ENCODE assay signal across 1 cellular context in the genomic region with DNA sequence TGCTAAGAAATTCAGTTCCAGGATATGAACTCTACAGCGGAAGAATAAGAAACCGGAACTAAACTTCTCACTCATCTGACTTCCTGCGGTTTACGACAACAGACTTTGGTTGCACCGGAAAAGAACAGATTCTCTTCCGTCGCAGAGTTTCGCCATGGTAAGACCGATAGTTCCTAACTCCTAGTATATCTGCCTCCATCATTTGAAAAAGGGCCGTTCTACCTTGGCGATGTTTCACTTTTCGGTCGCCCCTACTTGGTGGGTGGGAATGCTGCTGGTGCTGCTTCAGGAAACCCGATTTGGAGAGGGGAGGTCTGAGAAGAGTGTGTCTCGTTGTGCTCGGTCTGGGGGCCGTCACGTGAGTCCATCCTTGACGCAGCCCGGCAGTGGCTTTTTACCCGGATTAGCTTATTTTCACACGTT.
TF ChIP-seq lines count a peak whose summit lies in the region.

A gene (plus strand): TSS at position 132 of the 423 bp plus-strand sequence. CDS start 23 bp downstream, at position 155.

TF ChIP-seq in GM23338, 12 proteins besides CTCF, POLR2A, EP300 and RAD21 (continued from another document):
- TF ChIP-seq, protein P1, sequence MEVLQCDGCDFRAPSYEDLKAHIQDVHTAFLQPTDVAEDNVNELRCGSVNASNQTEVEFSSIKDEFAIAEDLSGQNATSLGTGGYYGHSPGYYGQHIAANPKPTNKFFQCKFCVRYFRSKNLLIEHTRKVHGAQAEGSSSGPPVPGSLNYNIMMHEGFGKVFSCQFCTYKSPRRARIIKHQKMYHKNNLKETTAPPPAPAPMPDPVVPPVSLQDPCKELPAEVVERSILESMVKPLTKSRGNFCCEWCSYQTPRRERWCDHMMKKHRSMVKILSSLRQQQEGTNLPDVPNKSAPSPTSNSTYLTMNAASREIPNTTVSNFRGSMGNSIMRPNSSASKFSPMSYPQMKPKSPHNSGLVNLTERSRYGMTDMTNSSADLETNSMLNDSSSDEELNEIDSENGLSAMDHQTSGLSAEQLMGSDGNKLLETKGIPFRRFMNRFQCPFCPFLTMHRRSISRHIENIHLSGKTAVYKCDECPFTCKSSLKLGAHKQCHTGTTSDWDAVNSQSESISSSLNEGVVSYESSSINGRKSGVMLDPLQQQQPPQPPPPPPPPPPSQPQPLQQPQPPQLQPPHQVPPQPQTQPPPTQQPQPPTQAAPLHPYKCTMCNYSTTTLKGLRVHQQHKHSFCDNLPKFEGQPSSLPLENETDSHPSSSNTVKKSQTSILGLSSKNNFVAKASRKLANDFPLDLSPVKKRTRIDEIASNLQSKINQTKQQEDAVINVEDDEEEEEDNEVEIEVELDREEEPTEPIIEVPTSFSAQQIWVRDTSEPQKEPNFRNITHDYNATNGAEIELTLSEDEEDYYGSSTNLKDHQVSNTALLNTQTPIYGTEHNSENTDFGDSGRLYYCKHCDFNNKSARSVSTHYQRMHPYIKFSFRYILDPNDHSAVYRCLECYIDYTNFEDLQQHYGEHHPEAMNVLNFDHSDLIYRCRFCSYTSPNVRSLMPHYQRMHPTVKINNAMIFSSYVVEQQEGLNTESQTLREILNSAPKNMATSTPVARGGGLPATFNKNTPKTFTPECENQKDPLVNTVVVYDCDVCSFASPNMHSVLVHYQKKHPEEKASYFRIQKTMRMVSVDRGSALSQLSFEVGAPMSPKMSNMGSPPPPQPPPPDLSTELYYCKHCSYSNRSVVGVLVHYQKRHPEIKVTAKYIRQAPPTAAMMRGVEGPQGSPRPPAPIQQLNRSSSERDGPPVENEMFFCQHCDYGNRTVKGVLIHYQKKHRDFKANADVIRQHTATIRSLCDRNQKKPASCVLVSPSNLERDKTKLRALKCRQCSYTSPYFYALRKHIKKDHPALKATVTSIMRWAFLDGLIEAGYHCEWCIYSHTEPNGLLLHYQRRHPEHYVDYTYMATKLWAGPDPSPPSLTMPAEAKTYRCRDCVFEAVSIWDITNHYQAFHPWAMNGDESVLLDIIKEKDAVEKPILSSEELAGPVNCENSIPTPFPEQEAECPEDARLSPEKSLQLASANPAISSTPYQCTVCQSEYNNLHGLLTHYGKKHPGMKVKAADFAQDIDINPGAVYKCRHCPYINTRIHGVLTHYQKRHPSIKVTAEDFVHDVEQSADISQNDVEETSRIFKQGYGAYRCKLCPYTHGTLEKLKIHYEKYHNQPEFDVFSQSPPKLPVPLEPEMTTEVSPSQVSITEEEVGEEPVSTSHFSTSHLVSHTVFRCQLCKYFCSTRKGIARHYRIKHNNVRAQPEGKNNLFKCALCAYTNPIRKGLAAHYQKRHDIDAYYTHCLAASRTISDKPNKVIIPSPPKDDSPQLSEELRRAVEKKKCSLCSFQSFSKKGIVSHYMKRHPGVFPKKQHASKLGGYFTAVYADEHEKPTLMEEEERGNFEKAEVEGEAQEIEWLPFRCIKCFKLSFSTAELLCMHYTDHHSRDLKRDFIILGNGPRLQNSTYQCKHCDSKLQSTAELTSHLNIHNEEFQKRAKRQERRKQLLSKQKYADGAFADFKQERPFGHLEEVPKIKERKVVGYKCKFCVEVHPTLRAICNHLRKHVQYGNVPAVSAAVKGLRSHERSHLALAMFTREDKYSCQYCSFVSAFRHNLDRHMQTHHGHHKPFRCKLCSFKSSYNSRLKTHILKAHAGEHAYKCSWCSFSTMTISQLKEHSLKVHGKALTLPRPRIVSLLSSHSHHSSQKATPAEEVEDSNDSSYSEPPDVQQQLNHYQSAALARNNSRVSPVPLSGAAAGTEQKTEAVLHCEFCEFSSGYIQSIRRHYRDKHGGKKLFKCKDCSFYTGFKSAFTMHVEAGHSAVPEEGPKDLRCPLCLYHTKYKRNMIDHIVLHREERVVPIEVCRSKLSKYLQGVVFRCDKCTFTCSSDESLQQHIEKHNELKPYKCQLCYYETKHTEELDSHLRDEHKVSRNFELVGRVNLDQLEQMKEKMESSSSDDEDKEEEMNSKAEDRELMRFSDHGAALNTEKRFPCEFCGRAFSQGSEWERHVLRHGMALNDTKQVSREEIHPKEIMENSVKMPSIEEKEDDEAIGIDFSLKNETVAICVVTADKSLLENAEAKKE (CRISPR knock-in tag; IDR thresholded peaks at IDR 0.05), result no peak
- TF ChIP-seq POLR2AphosphoS5 (IDR thresholded peaks at IDR 0.05; ENCODE audit: low read depth) (no peak), NANOG (IDR thresholded peaks at IDR 0.05; ENCODE audit: borderline replicate concordance) (no peak), STAT1 (IDR thresholded peaks at IDR 0.05; ENCODE audit: unreplicated experiment) (no peak), JUNB (IDR thresholded peaks at IDR 0.05; ENCODE audit: unreplicated experiment) (no peak)
- TF ChIP-seq, protein P2, sequence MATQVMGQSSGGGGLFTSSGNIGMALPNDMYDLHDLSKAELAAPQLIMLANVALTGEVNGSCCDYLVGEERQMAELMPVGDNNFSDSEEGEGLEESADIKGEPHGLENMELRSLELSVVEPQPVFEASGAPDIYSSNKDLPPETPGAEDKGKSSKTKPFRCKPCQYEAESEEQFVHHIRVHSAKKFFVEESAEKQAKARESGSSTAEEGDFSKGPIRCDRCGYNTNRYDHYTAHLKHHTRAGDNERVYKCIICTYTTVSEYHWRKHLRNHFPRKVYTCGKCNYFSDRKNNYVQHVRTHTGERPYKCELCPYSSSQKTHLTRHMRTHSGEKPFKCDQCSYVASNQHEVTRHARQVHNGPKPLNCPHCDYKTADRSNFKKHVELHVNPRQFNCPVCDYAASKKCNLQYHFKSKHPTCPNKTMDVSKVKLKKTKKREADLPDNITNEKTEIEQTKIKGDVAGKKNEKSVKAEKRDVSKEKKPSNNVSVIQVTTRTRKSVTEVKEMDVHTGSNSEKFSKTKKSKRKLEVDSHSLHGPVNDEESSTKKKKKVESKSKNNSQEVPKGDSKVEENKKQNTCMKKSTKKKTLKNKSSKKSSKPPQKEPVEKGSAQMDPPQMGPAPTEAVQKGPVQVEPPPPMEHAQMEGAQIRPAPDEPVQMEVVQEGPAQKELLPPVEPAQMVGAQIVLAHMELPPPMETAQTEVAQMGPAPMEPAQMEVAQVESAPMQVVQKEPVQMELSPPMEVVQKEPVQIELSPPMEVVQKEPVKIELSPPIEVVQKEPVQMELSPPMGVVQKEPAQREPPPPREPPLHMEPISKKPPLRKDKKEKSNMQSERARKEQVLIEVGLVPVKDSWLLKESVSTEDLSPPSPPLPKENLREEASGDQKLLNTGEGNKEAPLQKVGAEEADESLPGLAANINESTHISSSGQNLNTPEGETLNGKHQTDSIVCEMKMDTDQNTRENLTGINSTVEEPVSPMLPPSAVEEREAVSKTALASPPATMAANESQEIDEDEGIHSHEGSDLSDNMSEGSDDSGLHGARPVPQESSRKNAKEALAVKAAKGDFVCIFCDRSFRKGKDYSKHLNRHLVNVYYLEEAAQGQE (IDR thresholded peaks at IDR 0.05; ENCODE audit: unreplicated experiment), result no peak
- TF ChIP-seq, protein P3, sequence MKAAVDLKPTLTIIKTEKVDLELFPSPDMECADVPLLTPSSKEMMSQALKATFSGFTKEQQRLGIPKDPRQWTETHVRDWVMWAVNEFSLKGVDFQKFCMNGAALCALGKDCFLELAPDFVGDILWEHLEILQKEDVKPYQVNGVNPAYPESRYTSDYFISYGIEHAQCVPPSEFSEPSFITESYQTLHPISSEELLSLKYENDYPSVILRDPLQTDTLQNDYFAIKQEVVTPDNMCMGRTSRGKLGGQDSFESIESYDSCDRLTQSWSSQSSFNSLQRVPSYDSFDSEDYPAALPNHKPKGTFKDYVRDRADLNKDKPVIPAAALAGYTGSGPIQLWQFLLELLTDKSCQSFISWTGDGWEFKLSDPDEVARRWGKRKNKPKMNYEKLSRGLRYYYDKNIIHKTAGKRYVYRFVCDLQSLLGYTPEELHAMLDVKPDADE (IDR thresholded peaks at IDR 0.05), result no peak
